ENCODE assay signal across 8 cellular contexts in the genomic region with DNA sequence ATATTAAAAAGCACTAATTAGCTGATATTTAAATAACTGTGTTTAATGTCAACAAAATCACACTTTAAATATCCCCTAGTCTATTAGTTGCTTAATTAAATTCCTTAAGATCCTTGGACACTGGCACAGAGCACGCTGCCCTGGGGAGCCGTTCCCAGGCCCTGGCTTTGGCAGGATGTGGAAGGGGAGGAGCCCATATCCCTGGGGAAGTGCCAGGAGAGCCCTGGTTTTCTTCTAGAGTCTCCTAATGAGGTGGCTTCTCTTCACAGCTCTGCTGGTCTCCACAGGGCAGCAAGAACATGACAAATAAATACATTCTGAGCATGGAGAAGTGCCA.
DNase-seq lines count a peak whose midpoint lies in the region; ATAC-seq lines count a peak whose summit lies in the region.

No MANE protein-coding gene starts in this region.

- no peak for ATAC-seq in GM21381 (IDR thresholded peaks at IDR 0.05; ENCODE audit: unreplicated experiment)
- no peak for ATAC-seq in HG03039 (IDR thresholded peaks at IDR 0.05; ENCODE audit: unreplicated experiment)

- DNase-seq in D341Med (ENCODE audit: low spot score): peak; percentile 52
- peak; percentile 75 to 83 for DNase-seq in NCI-H446 (lab: John Stamatoyannopoulos, UW)
- DNase-seq in fibroblast of peridontal ligament (ENCODE audit: extremely low read depth): peak; percentile 54
- peak; percentile 39 for DNase-seq in pons (ENCODE audit: low spot score)
- DNase-seq in NCI-H2081 treated with DMSO at 0.1 percent for 48 hours (lab: John Stamatoyannopoulos, UW): no peak
- DNase-seq in activated effector memory CD4-positive, alpha-beta T cell treated with anti-CD3 and anti-CD28 coated beads, Interleukin-2, amount 50 U/mL, for 16 hours: no peak

Comparison
In these comparisons a context has a peak if more than half of its experiments do, and no peak if none do; other contexts are left out.
1. DNase-seq: peak in D341Med (single experiment), NCI-H446 (2 of 2), fibroblast of peridontal ligament (single experiment) and pons (single experiment); none in NCI-H2081 treated with DMSO at 0.1 percent for 48 hours (single experiment) and activated effector memory CD4-positive, alpha-beta T cell treated with anti-CD3 and anti-CD28 coated beads, Interleukin-2, amount 50 U/mL, for 16 hours (single experiment).